8 cellular contexts compared by ENCODE assay signal in genomic region chr1:229342902-229343587, GRCh38. TPM values are rescaled to one million over a fixed set of nuclear protein-coding genes. Genes with fewer than 3 reads are reported as not detected.
DNase-seq lines count a peak whose midpoint lies in the region; ATAC-seq and TF ChIP-seq lines count a peak whose summit lies in the region.

Gene CCSAP (minus strand): TSS chr1:229343047. CDS start chr1:229342465, 582 bp downstream.

- CTCF ChIA-PET in activated CD8-positive, alpha-beta memory T cell treated with anti-CD3 and anti-CD28 coated beads, Interleukin-2, amount 10 ng/mL, durations not matched to agents 7 days and 5 days (lab: Charles Lee) = interaction anchor here (0.6 to 1.7 kb wide), 4 partner anchors 33 to 139 kb away, joined by 3 to 5 read pairs (median 4); partner anchors contain the start of gene RAB4A

- H3K36me3 Mint-ChIP-seq in activated CD8-positive, alpha-beta memory T cell treated with anti-CD3 and anti-CD28 coated beads, Interleukin-2, amount 10 ng/mL, durations not matched to agents 7 days and 5 days = peaks cover 6% of the 10 kb centered on the region

- peak within 1 kb of the TSS; percentile 52 for H3K27ac ChIP-seq in epithelial cell of prostate

- H3K4me1 ChIP-seq in mucosa of descending colon (ENCODE audit: low read depth) = peaks cover 14% of the 10 kb centered on the region

- intact Hi-C loops in mucosa of descending colon (cut with DNase I, micrococcal nuclease) = no loop called here

- H3K9me3 Mint-ChIP-seq in activated CD8-positive, alpha-beta memory T cell treated with anti-CD3 and anti-CD28 coated beads, Interleukin-2, amount 10 ng/mL, durations not matched to agents 7 days and 5 days (ENCODE audit: low read depth) = no peaks in the 10 kb centered on the region

- H3K4me3 ChIP-seq in mucosa of descending colon = peak within 1 kb of the TSS; percentile 80

- DNase-seq in A172 (ENCODE audit: low spot score) (peak; percentile 38), GM13977 (ENCODE audit: low spot score) (peak; percentile 72), NCI-H345 (lab: John Stamatoyannopoulos, UW) (peak; percentile 58), epithelial cell of prostate (ENCODE audit: low read depth, low spot score) (no peak), mucosa of descending colon (peak; percentile 55 to 76 (median 74))
- peak; percentile 62 for DNase-seq in activated CD8-positive, alpha-beta memory T cell treated with anti-CD3 and anti-CD28 coated beads, Interleukin-2, amount 10 ng/mL, durations not matched to agents 7 days and 5 days
- DNase-seq in stimulated activated CD8-positive, alpha-beta memory T cell treated with anti-CD3 and anti-CD28 coated beads, Interleukin-7, amount 100 ng/mL, for 1 hour (ENCODE audit: low read depth in 2 of 2) = peak; percentile 20 to 21

- no peaks in the 10 kb centered on the region for H3K9me3 ChIP-seq in mucosa of descending colon

- peak within 1 kb of the TSS; percentile 82 for H3K4me3 Mint-ChIP-seq in activated CD8-positive, alpha-beta memory T cell treated with anti-CD3 and anti-CD28 coated beads, Interleukin-2, amount 10 ng/mL, durations not matched to agents 7 days and 5 days

- TF ChIP-seq CTCF in GM13977 (IDR thresholded peaks at IDR 0.05; ENCODE audit: extremely low read depth, insufficient read depth, missing control alignments) (no peak), mucosa of descending colon (IDR thresholded peaks at IDR 0.05) (no peak)

- H3K27ac Mint-ChIP-seq in activated CD8-positive, alpha-beta memory T cell treated with anti-CD3 and anti-CD28 coated beads, Interleukin-2, amount 10 ng/mL, durations not matched to agents 7 days and 5 days = peak within 1 kb of the TSS; percentile 81

- H3K4me1 Mint-ChIP-seq in activated CD8-positive, alpha-beta memory T cell treated with anti-CD3 and anti-CD28 coated beads, Interleukin-2, amount 10 ng/mL, durations not matched to agents 7 days and 5 days = peaks cover 34% of the 10 kb centered on the region

- H3K27me3 Mint-ChIP-seq in activated CD8-positive, alpha-beta memory T cell treated with anti-CD3 and anti-CD28 coated beads, Interleukin-2, amount 10 ng/mL, durations not matched to agents 7 days and 5 days = peaks cover 31% of the 10 kb centered on the region

- peak; percentile 32 for ATAC-seq in HG02884 (IDR thresholded peaks at IDR 0.05; ENCODE audit: unreplicated experiment)
- peak; percentile 56 for ATAC-seq in activated CD8-positive, alpha-beta memory T cell treated with anti-CD3 and anti-CD28 coated beads, Interleukin-2, amount 10 ng/mL, durations not matched to agents 7 days and 5 days
- peak; percentile 75 for ATAC-seq in mucosa of descending colon

- in situ Hi-C loops in GM13977 (cut with MboI; ENCODE audit: low pct_unique_long_range_greater_than_20kb, low sequenced_read_pairs, unreplicated experiment) = no loop called here

- no peaks in the 10 kb centered on the region for H3K36me3 ChIP-seq in mucosa of descending colon (ENCODE audit: low read depth)

RNA-seq across cellular contexts. Expression of gene CCSAP, which starts in this region (rescaled TPM):
- total RNA-seq in A172 (2014; rRNA removed; shearing (Covaris generic)) = 31.0 and 33.5 TPM in 2 replicates
- total RNA-seq in activated CD8-positive, alpha-beta memory T cell treated with anti-CD3 and anti-CD28 coated beads, Interleukin-2, amount 10 ng/mL, durations not matched to agents 7 days and 5 days = 1 to 10 TPM; 8.9 to 9.8 TPM
- 1 to 10 TPM; 1.6 to 4.2 (median 3.3) TPM for total RNA-seq in mucosa of descending colon
